ENCODE assay signal across 8 cellular contexts in the genomic region with DNA sequence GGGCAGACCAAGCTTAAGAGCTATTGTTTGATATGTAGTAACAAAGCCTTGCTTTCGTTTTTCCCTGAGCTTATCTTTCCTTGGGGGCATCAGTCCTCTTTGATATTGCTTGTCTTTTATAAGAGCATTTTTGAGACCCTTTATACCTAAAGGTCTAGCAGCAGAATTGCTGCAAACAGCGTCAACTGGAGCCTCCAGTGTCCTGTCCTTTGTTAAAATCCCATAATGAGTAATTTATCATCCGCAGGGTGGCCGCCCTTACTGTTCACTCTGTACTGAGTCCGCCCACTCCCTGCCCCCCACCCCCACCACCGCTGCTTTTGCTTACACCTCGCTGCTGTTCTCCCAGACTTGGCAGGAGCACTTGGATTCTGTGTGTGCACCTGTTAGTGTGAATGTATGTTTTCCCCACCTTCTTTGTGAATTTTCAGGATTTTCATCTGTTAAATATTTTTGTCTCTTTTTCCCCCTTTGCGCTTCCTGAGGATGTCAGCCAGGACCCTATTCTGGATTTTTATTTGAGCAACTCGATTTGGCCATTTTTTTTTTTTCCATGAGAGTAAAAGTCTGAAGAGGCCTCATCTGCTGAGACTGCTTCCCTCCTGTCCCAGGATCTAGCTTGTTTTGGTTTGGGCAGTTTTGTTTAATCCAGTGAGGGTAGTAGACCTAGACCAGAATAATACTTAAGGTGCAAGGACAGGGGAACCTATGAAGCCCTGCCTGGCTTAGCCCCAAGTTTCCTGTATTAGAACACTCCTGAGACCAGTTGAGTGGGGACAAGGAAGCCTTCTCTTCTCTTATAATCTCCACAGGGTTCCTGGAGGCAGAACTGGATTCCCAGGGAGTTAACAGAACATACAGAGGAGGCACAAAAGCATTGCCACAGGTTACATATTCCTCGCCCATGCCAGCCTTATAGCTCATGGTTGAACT. TPM values are rescaled to one million over a fixed set of nuclear protein-coding genes. Genes with fewer than 3 reads are reported as not detected.
DNase-seq lines count a peak whose midpoint lies in the region; TF ChIP-seq lines count a peak whose summit lies in the region.

No MANE protein-coding gene starts in this region.

- H3K9me3 ChIP-seq in GM23248 (ENCODE audit: low read depth) (no peaks in the 10 kb centered on the region), OCI-LY7 (ENCODE audit: low read length) (no peaks in the 10 kb centered on the region), esophagus (ENCODE audit: control insufficient read depth in 2 of 2, insufficient read depth in 1 of 2, low read depth in 1 of 2, low read length in 1 of 2) (no peaks in the 10 kb centered on the region)

- intact Hi-C loops in OCI-LY7 (cut with micrococcal nuclease; ENCODE audit: unreplicated experiment): no loop called here

- 77% methylated on average over 9 to 10 of the region's 10 CpGs for WGBS in GM23248 (ENCODE audit: low coverage in 1 of 2, low lambda C conversion rate in 2 of 2, missing lambda C conversion rate in 2 of 2), 2 experiments
- 35 to 43% methylated on average over 10 of the region's 10 CpGs for WGBS in esophagus, 2 donors

- H3K4me1 ChIP-seq in GM23248 (ENCODE audit: insufficient read depth): peaks cover 29% of the 10 kb centered on the region
- H3K4me1 ChIP-seq in OCI-LY7 (ENCODE audit: insufficient read depth, low read length, poor library complexity, severe bottlenecking): peaks cover 85% of the 10 kb centered on the region
- peaks cover 0 to 6% of the 10 kb centered on the region in 2 donors for H3K4me1 ChIP-seq in esophagus (ENCODE audit: control insufficient read depth in 2 of 2, insufficient read depth in 2 of 2, low read length in 1 of 2)

- POLR2A ChIA-PET in OCI-LY7 (lab: Charles Lee): interaction anchor here (0.6 to 1.8 kb wide), 8 partner anchors 8 to 280 kb away, joined by 3 to 6 read pairs (median 3); partner anchors contain the start of genes AGFG2, FBXO24, LRCH4 and MOSPD3

- peak overlapping the region; percentile 27 for H3K9ac ChIP-seq in GM23248

- H3K36me3 ChIP-seq in GM23248 (ENCODE audit: low read depth) (no peaks in the 10 kb centered on the region), OCI-LY7 (ENCODE audit: insufficient read depth, low read length) (peaks cover 16% of the 10 kb centered on the region), esophagus (ENCODE audit: control insufficient read depth in 2 of 2, insufficient read depth in 2 of 2, low read length in 1 of 2) (no peaks in the 10 kb centered on the region)

- peaks cover 8% of the 10 kb centered on the region for H3K79me2 ChIP-seq in GM23248 (ENCODE audit: insufficient read depth)
- H3K79me2 ChIP-seq in OCI-LY7 (ENCODE audit: insufficient read depth, low read depth, low read length): peaks cover 46% of the 10 kb centered on the region; the same call in 1 of the 2 replicates

- no peaks in the 10 kb centered on the region for H3K27me3 ChIP-seq in GM23248 (replicated peaks; ENCODE audit: insufficient read depth)
- H3K27me3 ChIP-seq in esophagus (ENCODE audit: control insufficient read depth in 1 of 2, insufficient read depth in 2 of 2, low read length in 2 of 2): no peaks in the 10 kb centered on the region

- H2AFZ ChIP-seq in GM23248: peak overlapping the region; percentile 51; the same call in 1 of the 2 replicates
- H2AFZ ChIP-seq in OCI-LY7 (ENCODE audit: low read length): peak overlapping the region; percentile 10; the same call in 1 of the 2 replicates

- H3K4me2 ChIP-seq in GM23248 (ENCODE audit: unreplicated experiment) (no peak overlapping the region), OCI-LY7 (ENCODE audit: low read length) (peak overlapping the region; percentile 65)

- H4K20me1 ChIP-seq in GM23248 (ENCODE audit: insufficient read depth): no peaks in the 10 kb centered on the region
- no peaks in the 10 kb centered on the region for H4K20me1 ChIP-seq in OCI-LY7 (ENCODE audit: insufficient read depth, low read length)

- H3K9me2 ChIP-seq in GM23248 (ENCODE audit: insufficient read depth) (no peaks in the 10 kb centered on the region), OCI-LY7 (ENCODE audit: insufficient read depth, low read length) (no peaks in the 10 kb centered on the region)

- CTCF ChIA-PET in OCI-LY7 (lab: Charles Lee; ENCODE audit: unreplicated experiment): no interaction called here

- no TSS peak for BruUV-seq in OCI-LY7 (replicated peaks; lab: Mats Ljungman, UMichigan)

- TF ChIP-seq CTCF in OCI-LY7 (conservative IDR thresholded peaks at IDR 0.05; ENCODE audit: low read length): no peak

- peaks cover 32% of the 10 kb centered on the region for H3F3A ChIP-seq in GM23248 (ENCODE audit: insufficient read depth)

- no peak for DNase-seq in GM23248
- no peak for DNase-seq in OCI-LY7 (ENCODE audit: low spot score)
- no peak for DNase-seq in stimulated activated CD4-positive, alpha-beta T cell treated with anti-CD3 and anti-CD28 coated beads, Interleukin-1b, Interleukin-23, amount 100 ng/mL, for 48 hours
- DNase-seq in NCI-H1694 treated with DMSO at 0.1 percent for 48 hours (lab: John Stamatoyannopoulos, UW): no peak
- DNase-seq in activated gamma-delta T cell (lab: John Stamatoyannopoulos, UW): no peak
- no peak for DNase-seq in HPDE6-E6E7 (ENCODE audit: extremely low spot score)

- in situ Hi-C loops in GM23248 (cut with MboI): no loop called here

- H3K27ac ChIP-seq in GM23248 (0 out of 2 replicates have a peak overlapping the region, but pooled peaks have one; percentile 64), OCI-LY7 (ENCODE audit: low read depth, low read length, poor library complexity, severe bottlenecking) (peak overlapping the region; percentile 46), esophagus (ENCODE audit: low read depth in 2 of 2, low read length in 1 of 2) (peak overlapping the region; percentile 93 to 97), skin epidermis (peak overlapping the region in 20 of 21 experiments; percentile 55 to 92 (median 79))

- H3K4me3 ChIP-seq in GM23248 (no peak overlapping the region), OCI-LY7 (ENCODE audit: low read depth, low read length, poor library complexity, severe bottlenecking) (no peak overlapping the region), esophagus (ENCODE audit: low read depth in 1 of 2, low read length in 2 of 2) (no peak overlapping the region), skin epidermis (no peak overlapping the region)

RNA-seq across cellular contexts. Expression of gene AGFG2, which starts 8.1 kb away (rescaled TPM):
- 4.8 and 4.9 TPM in 2 replicates for total RNA-seq in GM23248 (2014; rRNA removed; shearing (Covaris generic))
- polyA plus RNA-seq in GM23248 (2016; fragmentation: Nextera tagmentation; extraction: Ambion mirVana) (6.5 and 7.3 TPM in 2 replicates), esophagus (10 to 100 TPM; 15.8 to 37.9 TPM)
- 7.9 and 11.5 TPM in 2 replicates for total RNA-seq in OCI-LY7 (2014; rRNA removed; shearing (Covaris generic))
- total RNA-seq in OCI-LY7 (2022): 15.2 and 17.1 TPM in 2 replicates

RNA-seq across cellular contexts. Expression of gene SAP25, which starts 26.6 kb away (rescaled TPM):
- not detected in 2 replicates for total RNA-seq in GM23248 (2014; rRNA removed; shearing (Covaris generic))
- 0.42 TPM in 1 of 2 replicates, not detected in the other for polyA plus RNA-seq in GM23248 (2016; fragmentation: Nextera tagmentation; extraction: Ambion mirVana)
- 1.2 and 1.5 TPM in 2 replicates for total RNA-seq in OCI-LY7 (2014; rRNA removed; shearing (Covaris generic))
- total RNA-seq in OCI-LY7 (2022): 12.7 and 14.0 TPM in 2 replicates
- 1 to 10 TPM; 1.5 to 3.3 TPM for polyA plus RNA-seq in esophagus

RNA-seq across cellular contexts. Expression of gene LRCH4, which starts 38.8 kb away (rescaled TPM):
- total RNA-seq in GM23248 (2014; rRNA removed; shearing (Covaris generic)): 13.6 and 29.2 TPM in 2 replicates
- polyA plus RNA-seq in GM23248 (2016; fragmentation: Nextera tagmentation; extraction: Ambion mirVana): 11.0 and 12.9 TPM in 2 replicates
- 30.3 and 39.2 TPM in 2 replicates for total RNA-seq in OCI-LY7 (2014; rRNA removed; shearing (Covaris generic))
- total RNA-seq in OCI-LY7 (2022): 72.0 and 75.5 TPM in 2 replicates
- polyA plus RNA-seq in esophagus: 10 to 100 TPM; 32.3 to 73.4 TPM

RNA-seq across cellular contexts. Expression of gene FBXO24, which starts 39.0 kb away (rescaled TPM):
- total RNA-seq in GM23248 (2014; rRNA removed; shearing (Covaris generic)): 0.43 and 0.89 TPM in 2 replicates
- polyA plus RNA-seq in GM23248 (2016; fragmentation: Nextera tagmentation; extraction: Ambion mirVana) (0.11 and 0.38 TPM in 2 replicates), esophagus (under 1 TPM; 0.33 to 0.81 TPM)
- total RNA-seq in OCI-LY7 (2014; rRNA removed; shearing (Covaris generic)): 0.16 TPM in 1 of 2 replicates, not detected in the other
- total RNA-seq in OCI-LY7 (2022): 1.2 and 1.7 TPM in 2 replicates

RNA-seq across cellular contexts. Expression of gene PCOLCE, which starts 55.0 kb away (rescaled TPM):
- total RNA-seq in GM23248 (2014; rRNA removed; shearing (Covaris generic)): 211 and 267 TPM in 2 replicates
- 536 and 544 TPM in 2 replicates for polyA plus RNA-seq in GM23248 (2016; fragmentation: Nextera tagmentation; extraction: Ambion mirVana)
- total RNA-seq in OCI-LY7 (2014; rRNA removed; shearing (Covaris generic)): 8.8 and 27.6 TPM in 2 replicates
- total RNA-seq in OCI-LY7 (2022): 32.3 and 38.3 TPM in 2 replicates
- 10 to 100 TPM in 1 of 2 donors, 1 to 10 TPM in 1; 9.9 to 11.0 TPM for polyA plus RNA-seq in esophagus
